ENCODE assay signal across 1 cellular context in the genomic region with DNA sequence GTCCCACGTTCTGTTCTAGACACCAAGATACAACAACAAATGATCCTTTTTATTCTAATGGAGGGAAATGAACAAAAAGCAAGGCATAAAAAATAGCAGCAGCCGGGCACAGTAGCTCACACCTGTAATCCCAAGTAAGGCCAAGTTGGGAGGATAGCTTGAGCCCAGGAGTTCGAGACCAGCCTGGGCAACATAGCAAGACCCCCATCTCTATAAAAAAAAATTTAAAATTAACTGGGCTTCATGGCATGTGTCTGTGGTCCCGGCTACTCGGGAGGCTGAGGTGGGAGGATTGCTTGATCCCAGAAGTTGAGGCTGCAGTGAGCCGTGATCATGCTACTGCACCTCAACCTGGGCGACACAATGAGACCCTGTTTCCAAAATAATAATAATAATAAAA.
TF ChIP-seq lines count a peak whose summit lies in the region.

No MANE protein-coding gene starts in this region.

TF ChIP-seq in GM23338, 12 proteins besides CTCF, POLR2A, EP300 and RAD21 (continued from another document):
- TF ChIP-seq REST (IDR thresholded peaks at IDR 0.05; ENCODE audit: unreplicated experiment) (no peak), STAT1 (IDR thresholded peaks at IDR 0.05; ENCODE audit: unreplicated experiment) (no peak), NANOG (IDR thresholded peaks at IDR 0.05; ENCODE audit: borderline replicate concordance) (no peak), ZNF331 (CRISPR knock-in tag; IDR thresholded peaks at IDR 0.05; ENCODE audit: low read depth) (no peak), EZH2 (IDR thresholded peaks at IDR 0.05; ENCODE audit: low read depth, unreplicated experiment) (no peak)
- TF ChIP-seq, protein P1, sequence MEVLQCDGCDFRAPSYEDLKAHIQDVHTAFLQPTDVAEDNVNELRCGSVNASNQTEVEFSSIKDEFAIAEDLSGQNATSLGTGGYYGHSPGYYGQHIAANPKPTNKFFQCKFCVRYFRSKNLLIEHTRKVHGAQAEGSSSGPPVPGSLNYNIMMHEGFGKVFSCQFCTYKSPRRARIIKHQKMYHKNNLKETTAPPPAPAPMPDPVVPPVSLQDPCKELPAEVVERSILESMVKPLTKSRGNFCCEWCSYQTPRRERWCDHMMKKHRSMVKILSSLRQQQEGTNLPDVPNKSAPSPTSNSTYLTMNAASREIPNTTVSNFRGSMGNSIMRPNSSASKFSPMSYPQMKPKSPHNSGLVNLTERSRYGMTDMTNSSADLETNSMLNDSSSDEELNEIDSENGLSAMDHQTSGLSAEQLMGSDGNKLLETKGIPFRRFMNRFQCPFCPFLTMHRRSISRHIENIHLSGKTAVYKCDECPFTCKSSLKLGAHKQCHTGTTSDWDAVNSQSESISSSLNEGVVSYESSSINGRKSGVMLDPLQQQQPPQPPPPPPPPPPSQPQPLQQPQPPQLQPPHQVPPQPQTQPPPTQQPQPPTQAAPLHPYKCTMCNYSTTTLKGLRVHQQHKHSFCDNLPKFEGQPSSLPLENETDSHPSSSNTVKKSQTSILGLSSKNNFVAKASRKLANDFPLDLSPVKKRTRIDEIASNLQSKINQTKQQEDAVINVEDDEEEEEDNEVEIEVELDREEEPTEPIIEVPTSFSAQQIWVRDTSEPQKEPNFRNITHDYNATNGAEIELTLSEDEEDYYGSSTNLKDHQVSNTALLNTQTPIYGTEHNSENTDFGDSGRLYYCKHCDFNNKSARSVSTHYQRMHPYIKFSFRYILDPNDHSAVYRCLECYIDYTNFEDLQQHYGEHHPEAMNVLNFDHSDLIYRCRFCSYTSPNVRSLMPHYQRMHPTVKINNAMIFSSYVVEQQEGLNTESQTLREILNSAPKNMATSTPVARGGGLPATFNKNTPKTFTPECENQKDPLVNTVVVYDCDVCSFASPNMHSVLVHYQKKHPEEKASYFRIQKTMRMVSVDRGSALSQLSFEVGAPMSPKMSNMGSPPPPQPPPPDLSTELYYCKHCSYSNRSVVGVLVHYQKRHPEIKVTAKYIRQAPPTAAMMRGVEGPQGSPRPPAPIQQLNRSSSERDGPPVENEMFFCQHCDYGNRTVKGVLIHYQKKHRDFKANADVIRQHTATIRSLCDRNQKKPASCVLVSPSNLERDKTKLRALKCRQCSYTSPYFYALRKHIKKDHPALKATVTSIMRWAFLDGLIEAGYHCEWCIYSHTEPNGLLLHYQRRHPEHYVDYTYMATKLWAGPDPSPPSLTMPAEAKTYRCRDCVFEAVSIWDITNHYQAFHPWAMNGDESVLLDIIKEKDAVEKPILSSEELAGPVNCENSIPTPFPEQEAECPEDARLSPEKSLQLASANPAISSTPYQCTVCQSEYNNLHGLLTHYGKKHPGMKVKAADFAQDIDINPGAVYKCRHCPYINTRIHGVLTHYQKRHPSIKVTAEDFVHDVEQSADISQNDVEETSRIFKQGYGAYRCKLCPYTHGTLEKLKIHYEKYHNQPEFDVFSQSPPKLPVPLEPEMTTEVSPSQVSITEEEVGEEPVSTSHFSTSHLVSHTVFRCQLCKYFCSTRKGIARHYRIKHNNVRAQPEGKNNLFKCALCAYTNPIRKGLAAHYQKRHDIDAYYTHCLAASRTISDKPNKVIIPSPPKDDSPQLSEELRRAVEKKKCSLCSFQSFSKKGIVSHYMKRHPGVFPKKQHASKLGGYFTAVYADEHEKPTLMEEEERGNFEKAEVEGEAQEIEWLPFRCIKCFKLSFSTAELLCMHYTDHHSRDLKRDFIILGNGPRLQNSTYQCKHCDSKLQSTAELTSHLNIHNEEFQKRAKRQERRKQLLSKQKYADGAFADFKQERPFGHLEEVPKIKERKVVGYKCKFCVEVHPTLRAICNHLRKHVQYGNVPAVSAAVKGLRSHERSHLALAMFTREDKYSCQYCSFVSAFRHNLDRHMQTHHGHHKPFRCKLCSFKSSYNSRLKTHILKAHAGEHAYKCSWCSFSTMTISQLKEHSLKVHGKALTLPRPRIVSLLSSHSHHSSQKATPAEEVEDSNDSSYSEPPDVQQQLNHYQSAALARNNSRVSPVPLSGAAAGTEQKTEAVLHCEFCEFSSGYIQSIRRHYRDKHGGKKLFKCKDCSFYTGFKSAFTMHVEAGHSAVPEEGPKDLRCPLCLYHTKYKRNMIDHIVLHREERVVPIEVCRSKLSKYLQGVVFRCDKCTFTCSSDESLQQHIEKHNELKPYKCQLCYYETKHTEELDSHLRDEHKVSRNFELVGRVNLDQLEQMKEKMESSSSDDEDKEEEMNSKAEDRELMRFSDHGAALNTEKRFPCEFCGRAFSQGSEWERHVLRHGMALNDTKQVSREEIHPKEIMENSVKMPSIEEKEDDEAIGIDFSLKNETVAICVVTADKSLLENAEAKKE (CRISPR knock-in tag; IDR thresholded peaks at IDR 0.05) = no peak
TF ChIP-seq in GM23338: peak in this region for 0.
